ENCODE assay signal across 21 cellular contexts in the genomic region with DNA sequence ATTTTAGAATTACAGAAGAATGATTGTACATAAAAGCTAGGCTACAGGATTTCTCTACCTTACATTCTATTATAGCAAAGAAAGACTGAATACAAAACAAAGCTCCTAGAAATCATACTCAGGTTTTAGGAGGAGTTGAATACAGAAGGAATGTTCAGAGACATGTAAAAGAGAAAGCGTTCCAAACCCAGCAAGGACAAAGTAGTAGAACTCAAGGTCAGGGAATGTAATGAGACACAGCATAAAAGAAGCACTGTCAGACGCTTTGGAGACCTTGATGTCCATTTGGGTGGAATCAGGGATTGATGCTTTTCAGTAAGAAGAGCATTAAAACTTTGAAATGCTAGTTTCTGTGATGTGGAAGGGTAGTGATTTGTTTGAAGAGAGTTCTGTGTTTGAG.
"Had no signal": no experiment of that assay in that cellular context is flagged by ENCODE, and none has a peak within 500 bp of the region (broad histone marks: within the 10 kb centered on the region; RNA-seq: fewer than 3 reads in every experiment).

No MANE protein-coding gene starts in this region.

- H2AFZ ChIP-seq: PC-9 had no signal

- H3K36me3 ChIP-seq: Peyer's patch had no signal

- H3K4me2 ChIP-seq: KMS-11, PC-9 had no signal

- ATAC-seq: K562 had no signal

- H3K9ac ChIP-seq: KMS-11 had no signal

- H3K9me3 ChIP-seq: Peyer's patch had no signal

- FAIRE-seq: HTR-8/SVneo, K562 had no signal

- H3K27me3 ChIP-seq: Peyer's patch had no signal

- DNase-seq: Kasumi-1, MM.1S, NCI-H1092 treated with DMSO at 0.1 percent for 48 hours, NCI-H1436, NCI-H187, NCI-H2029, NCI-H2081 treated with DMSO at 0.1 percent for 48 hours, NCI-H2171, NCI-H226, NCI-H446, NCI-H510A, NCI-H524 treated with DMSO at 0.1 percent for 48 hours, NCI-H69, NCI-H774, PC-9, Peyer's patch, SHP77 had no signal

- H3K4me1 ChIP-seq: Peyer's patch had no signal

- H3K4me3 ChIP-seq: K562, PC-9 had no signal

- H3K27ac ChIP-seq: HL-60, KMS-11, PC-9, Peyer's patch had no signal
